1 cellular context compared by ENCODE assay signal in genomic region chr14:106508216-106508615, GRCh38.
TF ChIP-seq lines count a peak whose summit lies in the region.

No MANE protein-coding gene starts in this region.

TF ChIP-seq in GM23338, 12 proteins besides CTCF, POLR2A, EP300 and RAD21:
- TF ChIP-seq, protein P1, sequence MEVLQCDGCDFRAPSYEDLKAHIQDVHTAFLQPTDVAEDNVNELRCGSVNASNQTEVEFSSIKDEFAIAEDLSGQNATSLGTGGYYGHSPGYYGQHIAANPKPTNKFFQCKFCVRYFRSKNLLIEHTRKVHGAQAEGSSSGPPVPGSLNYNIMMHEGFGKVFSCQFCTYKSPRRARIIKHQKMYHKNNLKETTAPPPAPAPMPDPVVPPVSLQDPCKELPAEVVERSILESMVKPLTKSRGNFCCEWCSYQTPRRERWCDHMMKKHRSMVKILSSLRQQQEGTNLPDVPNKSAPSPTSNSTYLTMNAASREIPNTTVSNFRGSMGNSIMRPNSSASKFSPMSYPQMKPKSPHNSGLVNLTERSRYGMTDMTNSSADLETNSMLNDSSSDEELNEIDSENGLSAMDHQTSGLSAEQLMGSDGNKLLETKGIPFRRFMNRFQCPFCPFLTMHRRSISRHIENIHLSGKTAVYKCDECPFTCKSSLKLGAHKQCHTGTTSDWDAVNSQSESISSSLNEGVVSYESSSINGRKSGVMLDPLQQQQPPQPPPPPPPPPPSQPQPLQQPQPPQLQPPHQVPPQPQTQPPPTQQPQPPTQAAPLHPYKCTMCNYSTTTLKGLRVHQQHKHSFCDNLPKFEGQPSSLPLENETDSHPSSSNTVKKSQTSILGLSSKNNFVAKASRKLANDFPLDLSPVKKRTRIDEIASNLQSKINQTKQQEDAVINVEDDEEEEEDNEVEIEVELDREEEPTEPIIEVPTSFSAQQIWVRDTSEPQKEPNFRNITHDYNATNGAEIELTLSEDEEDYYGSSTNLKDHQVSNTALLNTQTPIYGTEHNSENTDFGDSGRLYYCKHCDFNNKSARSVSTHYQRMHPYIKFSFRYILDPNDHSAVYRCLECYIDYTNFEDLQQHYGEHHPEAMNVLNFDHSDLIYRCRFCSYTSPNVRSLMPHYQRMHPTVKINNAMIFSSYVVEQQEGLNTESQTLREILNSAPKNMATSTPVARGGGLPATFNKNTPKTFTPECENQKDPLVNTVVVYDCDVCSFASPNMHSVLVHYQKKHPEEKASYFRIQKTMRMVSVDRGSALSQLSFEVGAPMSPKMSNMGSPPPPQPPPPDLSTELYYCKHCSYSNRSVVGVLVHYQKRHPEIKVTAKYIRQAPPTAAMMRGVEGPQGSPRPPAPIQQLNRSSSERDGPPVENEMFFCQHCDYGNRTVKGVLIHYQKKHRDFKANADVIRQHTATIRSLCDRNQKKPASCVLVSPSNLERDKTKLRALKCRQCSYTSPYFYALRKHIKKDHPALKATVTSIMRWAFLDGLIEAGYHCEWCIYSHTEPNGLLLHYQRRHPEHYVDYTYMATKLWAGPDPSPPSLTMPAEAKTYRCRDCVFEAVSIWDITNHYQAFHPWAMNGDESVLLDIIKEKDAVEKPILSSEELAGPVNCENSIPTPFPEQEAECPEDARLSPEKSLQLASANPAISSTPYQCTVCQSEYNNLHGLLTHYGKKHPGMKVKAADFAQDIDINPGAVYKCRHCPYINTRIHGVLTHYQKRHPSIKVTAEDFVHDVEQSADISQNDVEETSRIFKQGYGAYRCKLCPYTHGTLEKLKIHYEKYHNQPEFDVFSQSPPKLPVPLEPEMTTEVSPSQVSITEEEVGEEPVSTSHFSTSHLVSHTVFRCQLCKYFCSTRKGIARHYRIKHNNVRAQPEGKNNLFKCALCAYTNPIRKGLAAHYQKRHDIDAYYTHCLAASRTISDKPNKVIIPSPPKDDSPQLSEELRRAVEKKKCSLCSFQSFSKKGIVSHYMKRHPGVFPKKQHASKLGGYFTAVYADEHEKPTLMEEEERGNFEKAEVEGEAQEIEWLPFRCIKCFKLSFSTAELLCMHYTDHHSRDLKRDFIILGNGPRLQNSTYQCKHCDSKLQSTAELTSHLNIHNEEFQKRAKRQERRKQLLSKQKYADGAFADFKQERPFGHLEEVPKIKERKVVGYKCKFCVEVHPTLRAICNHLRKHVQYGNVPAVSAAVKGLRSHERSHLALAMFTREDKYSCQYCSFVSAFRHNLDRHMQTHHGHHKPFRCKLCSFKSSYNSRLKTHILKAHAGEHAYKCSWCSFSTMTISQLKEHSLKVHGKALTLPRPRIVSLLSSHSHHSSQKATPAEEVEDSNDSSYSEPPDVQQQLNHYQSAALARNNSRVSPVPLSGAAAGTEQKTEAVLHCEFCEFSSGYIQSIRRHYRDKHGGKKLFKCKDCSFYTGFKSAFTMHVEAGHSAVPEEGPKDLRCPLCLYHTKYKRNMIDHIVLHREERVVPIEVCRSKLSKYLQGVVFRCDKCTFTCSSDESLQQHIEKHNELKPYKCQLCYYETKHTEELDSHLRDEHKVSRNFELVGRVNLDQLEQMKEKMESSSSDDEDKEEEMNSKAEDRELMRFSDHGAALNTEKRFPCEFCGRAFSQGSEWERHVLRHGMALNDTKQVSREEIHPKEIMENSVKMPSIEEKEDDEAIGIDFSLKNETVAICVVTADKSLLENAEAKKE (CRISPR knock-in tag; IDR thresholded peaks at IDR 0.05), result no peak
- no peak for TF ChIP-seq POLR2AphosphoS5 (IDR thresholded peaks at IDR 0.05; ENCODE audit: low read depth)
- no peak for TF ChIP-seq NANOG (IDR thresholded peaks at IDR 0.05; ENCODE audit: borderline replicate concordance)
- TF ChIP-seq ETS1 (IDR thresholded peaks at IDR 0.05), result no peak
- no peak for TF ChIP-seq JUNB (IDR thresholded peaks at IDR 0.05; ENCODE audit: unreplicated experiment)
- TF ChIP-seq EZH2 (IDR thresholded peaks at IDR 0.05; ENCODE audit: low read depth, unreplicated experiment), result no peak
- no peak for TF ChIP-seq EZH2phosphoT487 (IDR thresholded peaks at IDR 0.05; ENCODE audit: unreplicated experiment)
- TF ChIP-seq ZNF114 (CRISPR knock-in tag; IDR thresholded peaks at IDR 0.05), result no peak
- TF ChIP-seq STAT1 (IDR thresholded peaks at IDR 0.05; ENCODE audit: unreplicated experiment), result no peak
- TF ChIP-seq ZNF331 (CRISPR knock-in tag; IDR thresholded peaks at IDR 0.05; ENCODE audit: low read depth), result no peak
- TF ChIP-seq, protein P2, sequence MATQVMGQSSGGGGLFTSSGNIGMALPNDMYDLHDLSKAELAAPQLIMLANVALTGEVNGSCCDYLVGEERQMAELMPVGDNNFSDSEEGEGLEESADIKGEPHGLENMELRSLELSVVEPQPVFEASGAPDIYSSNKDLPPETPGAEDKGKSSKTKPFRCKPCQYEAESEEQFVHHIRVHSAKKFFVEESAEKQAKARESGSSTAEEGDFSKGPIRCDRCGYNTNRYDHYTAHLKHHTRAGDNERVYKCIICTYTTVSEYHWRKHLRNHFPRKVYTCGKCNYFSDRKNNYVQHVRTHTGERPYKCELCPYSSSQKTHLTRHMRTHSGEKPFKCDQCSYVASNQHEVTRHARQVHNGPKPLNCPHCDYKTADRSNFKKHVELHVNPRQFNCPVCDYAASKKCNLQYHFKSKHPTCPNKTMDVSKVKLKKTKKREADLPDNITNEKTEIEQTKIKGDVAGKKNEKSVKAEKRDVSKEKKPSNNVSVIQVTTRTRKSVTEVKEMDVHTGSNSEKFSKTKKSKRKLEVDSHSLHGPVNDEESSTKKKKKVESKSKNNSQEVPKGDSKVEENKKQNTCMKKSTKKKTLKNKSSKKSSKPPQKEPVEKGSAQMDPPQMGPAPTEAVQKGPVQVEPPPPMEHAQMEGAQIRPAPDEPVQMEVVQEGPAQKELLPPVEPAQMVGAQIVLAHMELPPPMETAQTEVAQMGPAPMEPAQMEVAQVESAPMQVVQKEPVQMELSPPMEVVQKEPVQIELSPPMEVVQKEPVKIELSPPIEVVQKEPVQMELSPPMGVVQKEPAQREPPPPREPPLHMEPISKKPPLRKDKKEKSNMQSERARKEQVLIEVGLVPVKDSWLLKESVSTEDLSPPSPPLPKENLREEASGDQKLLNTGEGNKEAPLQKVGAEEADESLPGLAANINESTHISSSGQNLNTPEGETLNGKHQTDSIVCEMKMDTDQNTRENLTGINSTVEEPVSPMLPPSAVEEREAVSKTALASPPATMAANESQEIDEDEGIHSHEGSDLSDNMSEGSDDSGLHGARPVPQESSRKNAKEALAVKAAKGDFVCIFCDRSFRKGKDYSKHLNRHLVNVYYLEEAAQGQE (IDR thresholded peaks at IDR 0.05; ENCODE audit: unreplicated experiment), result no peak
- TF ChIP-seq CREB1 (CRISPR knock-in tag; IDR thresholded peaks at IDR 0.05; ENCODE audit: low read depth), result no peak
